In genomic region chr6:158086054-158086705, GRCh38 we compare ENCODE assay signal across 9 cellular contexts.
DNase-seq lines count a peak whose midpoint lies in the region; ATAC-seq and TF ChIP-seq lines count a peak whose summit lies in the region.
"Had no signal": no experiment of that assay in that cellular context is flagged by ENCODE, and none has a peak within 500 bp of the region (broad histone marks: within the 10 kb centered on the region; RNA-seq: fewer than 3 reads in every experiment).

No MANE protein-coding gene starts in this region.

- no peaks in the 10 kb centered on the region for H3K4me1 Mint-ChIP-seq in endodermal cell

- ATAC-seq in GM19452 (IDR thresholded peaks at IDR 0.05; ENCODE audit: unreplicated experiment) = peak; percentile 66
- ATAC-seq: foreskin keratinocyte had no signal

- DNase-seq in AG08395 (ENCODE audit: low spot score) (peak; percentile 86), M059J (ENCODE audit: low read depth) (peak; percentile 17), fibroblast of mammary gland (ENCODE audit: low read depth) (peak; percentile 74), endodermal cell (no peak), superior temporal gyrus (ENCODE audit: extremely low spot score) (no peak), NCI-H2107 (lab: John Stamatoyannopoulos, UW) (no peak)
- DNase-seq in stimulated activated CD4-positive, alpha-beta T cell treated with anti-CD3 and anti-CD28 coated beads, Interleukin-1b, Interleukin-23, amount 100 ng/mL, for 48 hours = no peak
- DNase-seq: foreskin keratinocyte had no signal

- no peak overlapping the region for H3K27ac Mint-ChIP-seq in endodermal cell

- H3K4me3 ChIP-seq in fibroblast of mammary gland (ENCODE audit: control insufficient read depth, low read depth, low read length) (no peak overlapping the region), endodermal cell (ENCODE audit: low read length) (no peak overlapping the region)

- H3K9me3 Mint-ChIP-seq in endodermal cell = no peaks in the 10 kb centered on the region

- H3K4me3 Mint-ChIP-seq in endodermal cell = no peak overlapping the region

- no peaks in the 10 kb centered on the region for H3K27me3 ChIP-seq in endodermal cell (ENCODE audit: control insufficient read depth, insufficient read depth, low read length, poor library complexity, severe bottlenecking)
- H3K27me3 ChIP-seq: foreskin keratinocyte had no signal

- peaks cover 42% of the 10 kb centered on the region for H3K36me3 ChIP-seq in endodermal cell (ENCODE audit: control insufficient read depth, insufficient read depth, low read length)

- H3K9me3 ChIP-seq in endodermal cell (ENCODE audit: control insufficient read depth, low read length) = no peaks in the 10 kb centered on the region

- no peak overlapping the region for H3K9ac ChIP-seq in endodermal cell (ENCODE audit: extremely low read depth, low read length, poor library complexity, severe bottlenecking)

- no peak overlapping the region for H3K27ac ChIP-seq in endodermal cell (ENCODE audit: low read depth, low read length)
- H3K27ac ChIP-seq: foreskin keratinocyte had no signal

- TF ChIP-seq CTCF in fibroblast of mammary gland (conservative IDR thresholded peaks at IDR 0.05; ENCODE audit: control insufficient read depth, insufficient read depth, low read depth, low read length) (no peak), endodermal cell (conservative IDR thresholded peaks at IDR 0.05) (no peak)

- WGBS in endodermal cell (ENCODE audit: insufficient coverage in 1 of 2, insufficient read length in 1 of 2), 2 experiments = 95 to 96% methylated on average over 4 to 6 of the region's 6 CpGs

- H3K4me1 ChIP-seq in endodermal cell (ENCODE audit: control insufficient read depth, insufficient read depth, low read length) = no peaks in the 10 kb centered on the region
- H3K4me1 ChIP-seq: foreskin keratinocyte had no signal

- H3K27me3 Mint-ChIP-seq in endodermal cell (ENCODE audit: insufficient read depth) = no peaks in the 10 kb centered on the region

- peaks cover 52% of the 10 kb centered on the region for H3K36me3 Mint-ChIP-seq in endodermal cell (ENCODE audit: low read depth)

Comparison
In these comparisons a context has a peak if more than half of its experiments do, and no peak if none do; other contexts are left out.
1. DNase-seq: peak in AG08395 (single experiment), M059J (single experiment) and fibroblast of mammary gland (single experiment); none in endodermal cell (single experiment), stimulated activated CD4-positive, alpha-beta T cell treated with anti-CD3 and anti-CD28 coated beads, Interleukin-1b, Interleukin-23, amount 100 ng/mL, for 48 hours (single experiment), superior temporal gyrus (single experiment) and NCI-H2107 (single experiment).